ENCODE assay signal across 10 cellular contexts in the genomic region with DNA sequence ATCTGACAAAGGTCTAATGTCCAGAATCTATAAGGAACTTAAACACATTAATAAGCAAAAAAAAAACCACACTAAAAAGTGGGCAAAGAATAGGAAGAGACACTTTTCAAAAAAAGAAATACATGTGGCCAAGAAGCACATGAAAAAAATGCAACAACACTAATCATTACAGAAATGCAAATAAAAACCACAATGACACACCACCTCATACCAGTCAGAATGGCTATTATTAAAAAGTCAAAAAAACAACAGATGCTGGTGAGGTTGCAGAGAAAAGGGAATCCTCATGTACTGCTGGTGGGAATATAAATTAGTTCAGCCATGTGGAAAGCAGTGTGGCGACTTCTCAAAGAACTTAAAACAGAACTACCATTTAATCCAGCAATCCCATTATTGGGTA.
DNase-seq lines count a peak whose midpoint lies in the region; ATAC-seq, FAIRE-seq and TF ChIP-seq lines count a peak whose summit lies in the region.
"Had no signal": no experiment of that assay in that cellular context is flagged by ENCODE, and none has a peak within 500 bp of the region (broad histone marks: within the 10 kb centered on the region; RNA-seq: fewer than 3 reads in every experiment).

No MANE protein-coding gene starts in this region.

- H3K23ac ChIP-seq in neuronal stem cell (ENCODE audit: low read depth, low read length, poor library complexity), result no peak overlapping the region

- 87% methylated on average over 1 of the region's 1 CpG for WGBS in K562 (ENCODE audit: insufficient coverage, low coverage, missing lambda C conversion rate)
- 88% methylated on average over 1 of the region's 1 CpG for WGBS in suprapubic skin
- no CpG with 5 or more reads among the region's 1 CpG for WGBS in neuronal stem cell (ENCODE audit: extremely low coverage in 2 of 2, insufficient read length in 2 of 2, insufficient replicate concordance in 1 of 2), 2 donors

- no peak overlapping the region for H4K91ac ChIP-seq in neuronal stem cell (ENCODE audit: low read depth, low read length, poor library complexity)

- H3K9me3 ChIP-seq in K562 (replicated peaks; ENCODE audit: control insufficient read depth, insufficient read depth, low read depth, low read length) (no peaks in the 10 kb centered on the region), suprapubic skin (no peaks in the 10 kb centered on the region), neuronal stem cell (replicated peaks in 1 of 2; ENCODE audit: control insufficient read depth in 2 of 2, insufficient read depth in 1 of 2, low read depth in 1 of 2, low read length in 2 of 2) (no peaks in the 10 kb centered on the region)
- H3K9me3 ChIP-seq: mucosa of descending colon had no signal

- H3K9me3 Mint-ChIP-seq in type B pancreatic cell, result no peaks in the 10 kb centered on the region

- TF ChIP-seq POLR2A in K562 (conservative IDR thresholded peaks at IDR 0.05) (no peak), suprapubic skin (IDR thresholded peaks at IDR 0.05) (no peak)

- H2AK5ac ChIP-seq in neuronal stem cell (ENCODE audit: low read depth, low read length), result no peak overlapping the region

- intact Hi-C loops in K562 (cut with micrococcal nuclease), result no loop called here

- no peak overlapping the region for H3K27ac Mint-ChIP-seq in type B pancreatic cell
- H3K27ac Mint-ChIP-seq: activated naive CD8-positive, alpha-beta T cell treated with anti-CD3 and anti-CD28 coated beads, Interleukin-2, amount 10 ng/mL, durations not matched to agents 7 days and 5 days had no signal

- H3K9me1 ChIP-seq in K562 (ENCODE audit: control insufficient read depth, insufficient read depth, low read length), result no peaks in the 10 kb centered on the region

- 0 out of 3 replicates have a peak, but pooled peaks cover 5% of the 10 kb centered on the region for H3K79me2 ChIP-seq in K562 (ENCODE audit: control insufficient read depth, insufficient read depth, low read length)

- peaks cover 19% of the 10 kb centered on the region for H3K36me3 Mint-ChIP-seq in type B pancreatic cell

- H3K27me3 Mint-ChIP-seq in type B pancreatic cell, result no peaks in the 10 kb centered on the region
- H3K27me3 Mint-ChIP-seq: activated naive CD8-positive, alpha-beta T cell treated with anti-CD3 and anti-CD28 coated beads, Interleukin-2, amount 10 ng/mL, durations not matched to agents 7 days and 5 days had no signal

- H4K20me1 ChIP-seq in K562 (replicated peaks; ENCODE audit: control insufficient read depth, insufficient read depth, low read length), result 0 out of 2 replicates have a peak, but pooled peaks cover 3% of the 10 kb centered on the region

- TF ChIP-seq CTCF in K562 (IDR thresholded peaks at IDR 0.05 in 2 of 3, conservative IDR thresholded peaks at IDR 0.05 in 1 of 3; ENCODE audit: insufficient read depth in 2 of 3, low read depth in 1 of 3, low read length in 3 of 3) (no peak), suprapubic skin (IDR thresholded peaks at IDR 0.05) (no peak), type B pancreatic cell (conservative IDR thresholded peaks at IDR 0.05) (no peak)

- no peak for DNase-seq in K562 (ENCODE audit: extremely low read depth in 1 of 4, low spot score in 3 of 4)
- no peak for DNase-seq in ACHN
- DNase-seq in suprapubic skin (ENCODE audit: low spot score in 2 of 2), result no peak
- DNase-seq in type B pancreatic cell (ENCODE audit: extremely low spot score, unreplicated experiment), result no peak
- no peak for DNase-seq in neuronal stem cell (ENCODE audit: low spot score)
- DNase-seq: activated naive CD8-positive, alpha-beta T cell treated with anti-CD3 and anti-CD28 coated beads, Interleukin-2, amount 10 ng/mL, durations not matched to agents 7 days and 5 days; mucosa of descending colon had no signal

- H3K4me1 ChIP-seq in K562 (replicated peaks in 1 of 2; ENCODE audit: control insufficient read depth in 2 of 2, insufficient read depth in 2 of 2, low read length in 2 of 2) (no peaks in the 10 kb centered on the region), suprapubic skin (no peaks in the 10 kb centered on the region), neuronal stem cell (ENCODE audit: control insufficient read depth in 2 of 2, insufficient read depth in 1 of 2, low read depth in 1 of 2, low read length in 2 of 2) (no peaks in the 10 kb centered on the region)

- FAIRE-seq in K562 (lab: Jason Lieb, UNC), result no peak

- H3K27me3 ChIP-seq in K562 (ENCODE audit: control insufficient read depth in 2 of 2, insufficient read depth in 2 of 2, low read length in 2 of 2), result no peaks in the 10 kb centered on the region
- H3K27me3 ChIP-seq in suprapubic skin, result no peaks in the 10 kb centered on the region
- no peaks in the 10 kb centered on the region for H3K27me3 ChIP-seq in neuronal stem cell (ENCODE audit: control insufficient read depth in 3 of 3, insufficient read depth in 3 of 3, low read depth in 1 of 3, low read length in 3 of 3)

- H3K9ac ChIP-seq in K562 (ENCODE audit: insufficient read depth in 1 of 2, low read depth in 2 of 2, low read length in 2 of 2), result no peak overlapping the region
- no peak overlapping the region for H3K9ac ChIP-seq in neuronal stem cell (ENCODE audit: low read depth, low read length, poor library complexity)

- H3K4me3 Mint-ChIP-seq in type B pancreatic cell, result no peak overlapping the region
- H3K4me3 Mint-ChIP-seq: activated naive CD8-positive, alpha-beta T cell treated with anti-CD3 and anti-CD28 coated beads, Interleukin-2, amount 10 ng/mL, durations not matched to agents 7 days and 5 days had no signal

- H3K4me3 ChIP-seq in K562 (no peak overlapping the region), suprapubic skin (no peak overlapping the region), neuronal stem cell (ENCODE audit: low read length in 2 of 2) (no peak overlapping the region)
- H3K4me3 ChIP-seq: mucosa of descending colon had no signal

- no peak overlapping the region for H3K4ac ChIP-seq in neuronal stem cell (ENCODE audit: low read length)

- no peak overlapping the region for H3K18ac ChIP-seq in neuronal stem cell (ENCODE audit: low read length)

- TF ChIP-seq EP300 in K562 (IDR thresholded peaks at IDR 0.05; ENCODE audit: low read length) (no peak), suprapubic skin (IDR thresholded peaks at IDR 0.05) (no peak)

- in situ Hi-C loops in K562 (cut with MboI), result no loop called here
- in situ Hi-C loops in ACHN (cut with HindIII; ENCODE audit: low pct_ligation_motif_present, low pct_unique_long_range_greater_than_20kb, low sequenced_read_pairs), result no loop called here

- no peak overlapping the region for H2BK120ac ChIP-seq in neuronal stem cell (ENCODE audit: low read depth, low read length)

- H3K4me2 ChIP-seq in K562 (ENCODE audit: insufficient read depth, low read length), result no peak overlapping the region
- H3K4me2 ChIP-seq in neuronal stem cell (ENCODE audit: insufficient read depth, low read length, poor library complexity, severe bottlenecking), result no peak overlapping the region

- POLR2A ChIA-PET in K562 (lab: Yijun Ruan, JAX), result interaction anchor here (0.7 kb wide), 1 partner anchor 98 kb away, joined by 3 read pairs; no protein-coding TSS in a partner anchor

- no peaks in the 10 kb centered on the region for H3K79me1 ChIP-seq in neuronal stem cell (ENCODE audit: low read depth, low read length)

- no peak overlapping the region for H4K8ac ChIP-seq in neuronal stem cell (ENCODE audit: low read depth, low read length)

- no TSS peak for BruUV-seq in K562 (replicated peaks; lab: Mats Ljungman, UMichigan)

- H2BK12ac ChIP-seq in neuronal stem cell (ENCODE audit: low read length), result no peak overlapping the region

- no peak overlapping the region for H2BK15ac ChIP-seq in neuronal stem cell (ENCODE audit: low read length)

- H2BK5ac ChIP-seq in neuronal stem cell (ENCODE audit: low read length), result no peak overlapping the region

- no peak overlapping the region for H3K14ac ChIP-seq in neuronal stem cell (ENCODE audit: low read length)

- CTCF ChIA-PET in K562 (lab: Yijun Ruan, JAX; ENCODE audit: low intra/inter-chr PET ratio), result no interaction called here

- ATAC-seq in GM18517 (IDR thresholded peaks at IDR 0.05; ENCODE audit: unreplicated experiment), result peak; percentile 61
- ATAC-seq in GM21515 (IDR thresholded peaks at IDR 0.05; ENCODE audit: unreplicated experiment), result peak; percentile 47
- ATAC-seq in HG03342 (IDR thresholded peaks at IDR 0.05; ENCODE audit: unreplicated experiment), result peak; percentile 58
- ATAC-seq in K562, result no peak
- ATAC-seq: mucosa of descending colon had no signal

- H3K27ac ChIP-seq in K562 (ENCODE audit: extremely low read depth, low read depth, low read length), result no peak overlapping the region
- H3K27ac ChIP-seq in suprapubic skin, result no peak overlapping the region
- H3K27ac ChIP-seq in neuronal stem cell (replicated peaks; ENCODE audit: low read length), result no peak overlapping the region

- peaks cover 11% of the 10 kb centered on the region for H3K4me1 Mint-ChIP-seq in type B pancreatic cell (ENCODE audit: unreplicated experiment)

- H3K36me3 ChIP-seq in K562 (ENCODE audit: control insufficient read depth, insufficient read depth, low read length) (no peaks in the 10 kb centered on the region; the same call in 2 of the 3 replicates), suprapubic skin (no peaks in the 10 kb centered on the region), neuronal stem cell (replicated peaks in 1 of 2; ENCODE audit: control insufficient read depth in 2 of 2, insufficient read depth in 2 of 2, low read length in 2 of 2) (no peaks in the 10 kb centered on the region)

- H2AFZ ChIP-seq in K562 (ENCODE audit: low read depth, low read length) (no peak overlapping the region), neuronal stem cell (ENCODE audit: low read length) (no peak overlapping the region)

- TF ChIP-seq RAD21 in K562 (CRISPR knock-in tag; conservative IDR thresholded peaks at IDR 0.05 in 1 of 2, IDR thresholded peaks at IDR 0.05 in 1 of 2), result no peak

TF ChIP-seq in K562, 482 proteins besides CTCF, POLR2A, EP300 and RAD21:
- TF ChIP-seq BRCA1 (IDR thresholded peaks at IDR 0.05), result no peak
- TF ChIP-seq BRCA1 (CRISPR knock-in tag; IDR thresholded peaks at IDR 0.05), result no peak
- TF ChIP-seq ZNF316 (IDR thresholded peaks at IDR 0.05), result peak; percentile 65
- TF ChIP-seq FOXA3 (CRISPR knock-in tag; conservative IDR thresholded peaks at IDR 0.05 in 1 of 2, IDR thresholded peaks at IDR 0.05 in 1 of 2), result no peak
